Comparison of ENCODE assay signal across 13 cellular contexts in genomic region chr11:3989891-3990290, GRCh38.
DNase-seq lines count a peak whose midpoint lies in the region; ATAC-seq lines count a peak whose summit lies in the region.
"Had no signal": no experiment of that assay in that cellular context is flagged by ENCODE, and none has a peak within 500 bp of the region (broad histone marks: within the 10 kb centered on the region; RNA-seq: fewer than 3 reads in every experiment).

No MANE protein-coding gene starts in this region.

- no peaks in the 10 kb centered on the region for H3K27me3 Mint-ChIP-seq in activated T-cell treated with anti-CD3 and anti-CD28 coated beads, Interleukin-2, amount 50 U/mL, for 24 hours
- no peaks in the 10 kb centered on the region for H3K27me3 Mint-ChIP-seq in activated naive CD8-positive, alpha-beta T cell treated with anti-CD3 and anti-CD28 coated beads for 36 hours
- no peaks in the 10 kb centered on the region for H3K27me3 Mint-ChIP-seq in natural killer cell treated with Interleukin-12 subunit alpha and Interleukin-12 subunit beta and Interleukin-15 and Interleukin-18, amount 100 ng/mL, for 72 hours
- H3K27me3 Mint-ChIP-seq: dendritic cell treated with granulocyte-macrophage colony-stimulating factor and Interleukin-4, amounts not matched to agents 40 ng/mL and 50 ng/mL, for 4 days had no signal

- DNase-seq in activated T-cell treated with anti-CD3 and anti-CD28 coated beads, Interleukin-2, amount 50 U/mL, for 24 hours = no peak
- no peak for DNase-seq in activated T-cell treated with anti-CD3 and anti-CD28 coated beads, Interleukin-2, amount 50 U/mL, for 1 hour
- DNase-seq in KG1 (lab: John Stamatoyannopoulos, UW) (peak; percentile 10), DMS114 treated with DMSO at 0.1 percent for 48 hours (lab: John Stamatoyannopoulos, UW; ENCODE audit: unreplicated experiment) (no peak), head of caudate nucleus (no peak), NCI-H345 (lab: John Stamatoyannopoulos, UW) (no peak)
- peak; percentile 18 for DNase-seq in activated naive CD8-positive, alpha-beta T cell treated with anti-CD3 and anti-CD28 coated beads for 36 hours
- no peak for DNase-seq in natural killer cell treated with Interleukin-12 subunit alpha and Interleukin-12 subunit beta and Interleukin-15 and Interleukin-18, amount 100 ng/mL, for 72 hours (ENCODE audit: low spot score)
- DNase-seq: erythroblast, NCI-H1694, NCI-H446 had no signal

- H3K36me3 Mint-ChIP-seq in activated T-cell treated with anti-CD3 and anti-CD28 coated beads, Interleukin-2, amount 50 U/mL, for 24 hours (ENCODE audit: low read depth) = peaks cover 50% of the 10 kb centered on the region
- peaks cover 36% of the 10 kb centered on the region for H3K36me3 Mint-ChIP-seq in activated naive CD8-positive, alpha-beta T cell treated with anti-CD3 and anti-CD28 coated beads for 36 hours
- H3K36me3 Mint-ChIP-seq in natural killer cell treated with Interleukin-12 subunit alpha and Interleukin-12 subunit beta and Interleukin-15 and Interleukin-18, amount 100 ng/mL, for 72 hours = peaks cover 21% of the 10 kb centered on the region

- intact Hi-C loops in head of caudate nucleus (cut with DNase I) = no loop called here

- H3K9me3 Mint-ChIP-seq in activated T-cell treated with anti-CD3 and anti-CD28 coated beads, Interleukin-2, amount 50 U/mL, for 24 hours = peaks cover 23% of the 10 kb centered on the region
- peaks cover 19% of the 10 kb centered on the region for H3K9me3 Mint-ChIP-seq in activated naive CD8-positive, alpha-beta T cell treated with anti-CD3 and anti-CD28 coated beads for 36 hours
- peaks cover 8% of the 10 kb centered on the region for H3K9me3 Mint-ChIP-seq in natural killer cell treated with Interleukin-12 subunit alpha and Interleukin-12 subunit beta and Interleukin-15 and Interleukin-18, amount 100 ng/mL, for 72 hours

- H3K27ac Mint-ChIP-seq in activated T-cell treated with anti-CD3 and anti-CD28 coated beads, Interleukin-2, amount 50 U/mL, for 24 hours = peak overlapping the region; percentile 62
- H3K27ac Mint-ChIP-seq in activated naive CD8-positive, alpha-beta T cell treated with anti-CD3 and anti-CD28 coated beads for 36 hours = peak overlapping the region; percentile 76
- peak overlapping the region in 1 of 2 donors; percentile 7 for H3K27ac Mint-ChIP-seq in natural killer cell treated with Interleukin-12 subunit alpha and Interleukin-12 subunit beta and Interleukin-15 and Interleukin-18, amount 100 ng/mL, for 72 hours
- H3K27ac Mint-ChIP-seq: dendritic cell treated with granulocyte-macrophage colony-stimulating factor and Interleukin-4, amounts not matched to agents 40 ng/mL and 50 ng/mL, for 4 days had no signal

- peak; percentile 84 to 87 for ATAC-seq in natural killer cell treated with Interleukin-12 subunit alpha and Interleukin-12 subunit beta and Interleukin-15 and Interleukin-18, amount 100 ng/mL, for 72 hours

- H3K4me1 Mint-ChIP-seq in activated T-cell treated with anti-CD3 and anti-CD28 coated beads, Interleukin-2, amount 50 U/mL, for 24 hours (ENCODE audit: low read depth) = peaks cover 75% of the 10 kb centered on the region
- peaks cover 48% of the 10 kb centered on the region for H3K4me1 Mint-ChIP-seq in activated naive CD8-positive, alpha-beta T cell treated with anti-CD3 and anti-CD28 coated beads for 36 hours
- peaks cover 51% of the 10 kb centered on the region in 2 donors for H3K4me1 Mint-ChIP-seq in natural killer cell treated with Interleukin-12 subunit alpha and Interleukin-12 subunit beta and Interleukin-15 and Interleukin-18, amount 100 ng/mL, for 72 hours (ENCODE audit: low read depth in 2 of 2)

- peak overlapping the region; percentile 58 for H3K4me3 Mint-ChIP-seq in activated T-cell treated with anti-CD3 and anti-CD28 coated beads, Interleukin-2, amount 50 U/mL, for 24 hours
- peak overlapping the region; percentile 59 for H3K4me3 Mint-ChIP-seq in activated naive CD8-positive, alpha-beta T cell treated with anti-CD3 and anti-CD28 coated beads for 36 hours
- H3K4me3 Mint-ChIP-seq in natural killer cell treated with Interleukin-12 subunit alpha and Interleukin-12 subunit beta and Interleukin-15 and Interleukin-18, amount 100 ng/mL, for 72 hours = peak overlapping the region; percentile 51
- H3K4me3 Mint-ChIP-seq: dendritic cell treated with granulocyte-macrophage colony-stimulating factor and Interleukin-4, amounts not matched to agents 40 ng/mL and 50 ng/mL, for 4 days; neural crest cell had no signal

Comparison
In these comparisons a context has a peak if more than half of its experiments do, and no peak if none do; other contexts are left out.
1. DNase-seq: peak in KG1 (single experiment) and activated naive CD8-positive, alpha-beta T cell treated with anti-CD3 and anti-CD28 coated beads for 36 hours (single experiment); none in activated T-cell treated with anti-CD3 and anti-CD28 coated beads, Interleukin-2, amount 50 U/mL, for 24 hours (single experiment), activated T-cell treated with anti-CD3 and anti-CD28 coated beads, Interleukin-2, amount 50 U/mL, for 1 hour (single experiment), natural killer cell treated with Interleukin-12 subunit alpha and Interleukin-12 subunit beta and Interleukin-15 and Interleukin-18, amount 100 ng/mL, for 72 hours (single experiment), DMS114 treated with DMSO at 0.1 percent for 48 hours (single experiment), head of caudate nucleus (0 of 42) and NCI-H345 (single experiment).
2. Peak in every context shown above with its lines, with median percentiles within 50 percentile points of each other: H3K4me3 Mint-ChIP-seq.